In the genomic region with DNA sequence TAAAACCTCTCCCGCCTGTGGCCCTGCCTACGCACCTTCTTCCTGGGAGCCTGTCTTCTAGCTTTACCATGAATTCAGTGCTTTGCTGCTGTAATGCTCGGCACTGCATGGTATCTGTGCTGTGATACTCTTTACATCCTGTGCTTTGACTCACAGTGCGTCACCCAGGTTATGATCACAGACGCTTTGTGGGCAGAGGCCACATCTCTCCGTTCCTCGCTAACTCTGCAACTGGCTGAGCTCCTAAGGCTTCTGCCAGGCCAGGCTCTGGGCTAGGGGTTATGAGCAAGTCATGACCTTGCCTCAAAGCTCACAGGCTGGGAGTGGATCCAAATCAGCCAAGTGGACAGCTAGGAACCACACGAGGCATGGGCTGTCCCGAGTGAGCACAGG, we compare ENCODE assay signal across 11 cellular contexts. TPM values are rescaled to one million over a fixed set of nuclear protein-coding genes. Genes with fewer than 3 reads are reported as not detected.
DNase-seq lines count a peak whose midpoint lies in the region; ATAC-seq and TF ChIP-seq lines count a peak whose summit lies in the region.
"Had no signal": no experiment of that assay in that cellular context is flagged by ENCODE, and none has a peak within 500 bp of the region (broad histone marks: within the 10 kb centered on the region; RNA-seq: fewer than 3 reads in every experiment).

No MANE protein-coding gene starts in this region.

- no peak overlapping the region for H2AFZ ChIP-seq in SK-N-SH (ENCODE audit: low read depth)

- H3K27me3 ChIP-seq in SK-N-SH (ENCODE audit: insufficient read depth), result no peaks in the 10 kb centered on the region
- no peaks in the 10 kb centered on the region for H3K27me3 ChIP-seq in body of pancreas
- H3K27me3 ChIP-seq: neutrophil had no signal

- H3K4me3 ChIP-seq in SK-N-SH (ENCODE audit: low read depth in 2 of 2, low read length in 1 of 2) (no peak overlapping the region), body of pancreas (no peak overlapping the region)

- peaks cover 0 to 11% of the 10 kb centered on the region in 2 experiments; a peak in 1 of 4 replicates for H3K4me1 ChIP-seq in SK-N-SH (ENCODE audit: control insufficient read depth in 1 of 2, insufficient read depth in 2 of 2, low read depth in 1 of 2, low read length in 1 of 2)
- H3K4me1 ChIP-seq in body of pancreas, result no peaks in the 10 kb centered on the region

- H3K9me3 ChIP-seq in SK-N-SH, result no peaks in the 10 kb centered on the region
- H3K9me3 ChIP-seq in body of pancreas, result no peaks in the 10 kb centered on the region
- H3K9me3 ChIP-seq: neutrophil had no signal

- no peak for TF ChIP-seq CTCF in SK-N-SH (IDR thresholded peaks at IDR 0.05)
- no peak for TF ChIP-seq CTCF in body of pancreas (IDR thresholded peaks at IDR 0.05)

- H3K79me2 ChIP-seq in SK-N-SH (ENCODE audit: insufficient read depth), result no peaks in the 10 kb centered on the region

- POLR2A ChIA-PET in SK-N-SH (lab: Yijun Ruan, JAX), result no interaction called here

- no peak for TF ChIP-seq EP300 in SK-N-SH (IDR thresholded peaks at IDR 0.05; ENCODE audit: borderline replicate concordance in 1 of 2, low read depth in 1 of 2, low read length in 1 of 2)

- no peak for TF ChIP-seq RAD21 in SK-N-SH (IDR thresholded peaks at IDR 0.05; ENCODE audit: low read length)

- DNase-seq in SK-N-SH, result no peak
- DNase-seq in activated T-helper 9 cell treated with anti-CD3 and anti-CD28 coated beads, Interleukin-2, amount 50 U/mL, for 16 hours (ENCODE audit: low read depth), result peak; percentile 41
- DNase-seq in left colon, result no peak
- peak; percentile 36 to 65 for DNase-seq in stimulated activated CD8-positive, alpha-beta memory T cell treated with anti-CD3 and anti-CD28 coated beads, Interleukin-7, amount 100 ng/mL, for 48 hours (ENCODE audit: extremely low read depth in 1 of 2, low read depth in 1 of 2)
- no peak for DNase-seq in body of pancreas
- DNase-seq in NCI-H2107 treated with DMSO at 0.1 percent for 48 hours (lab: John Stamatoyannopoulos, UW; ENCODE audit: unreplicated experiment), result no peak
- DNase-seq: cortex of kidney, NCI-H1930 had no signal

- ATAC-seq in SK-N-SH treated with all-trans-retinoic acid at 6 μM for 48 hours, result peak; percentile 38
- ATAC-seq in left colon, result peak; percentile 20
- no peak for ATAC-seq in body of pancreas
- ATAC-seq in HG02798 (IDR thresholded peaks at IDR 0.05; ENCODE audit: poor library complexity, unreplicated experiment), result no peak

- CTCF ChIA-PET in SK-N-SH (lab: Yijun Ruan, JAX), result interaction anchor here (1.5 kb wide), 1 partner anchor 34 kb away, joined by 4 read pairs; no protein-coding TSS in a partner anchor

- H3K36me3 ChIP-seq in SK-N-SH (replicated peaks in 1 of 2; ENCODE audit: control insufficient read depth in 1 of 2, insufficient read depth in 2 of 2, low read length in 1 of 2) (no peaks in the 10 kb centered on the region), body of pancreas (replicated peaks in 1 of 2; ENCODE audit: insufficient read depth in 1 of 2, low read depth in 2 of 2) (no peaks in the 10 kb centered on the region)
- H3K36me3 ChIP-seq: neutrophil had no signal

- no peak overlapping the region for H3K9ac ChIP-seq in SK-N-SH

- 86% methylated on average over 9 of the region's 9 CpGs for WGBS in SK-N-SH (ENCODE audit: low lambda C conversion rate)
- WGBS in body of pancreas, 2 donors, result 69 to 94% methylated on average over 8 to 9 of the region's 9 CpGs

- H4K20me1 ChIP-seq in SK-N-SH (ENCODE audit: insufficient read depth), result no peaks in the 10 kb centered on the region

- intact Hi-C loops in left colon (cut with DNase I, micrococcal nuclease), result no loop called here
- intact Hi-C loops in body of pancreas (cut with DNase I), result no loop called here

- no peak for TF ChIP-seq POLR2A in body of pancreas (IDR thresholded peaks at IDR 0.05)

- H3F3A ChIP-seq in SK-N-SH (replicated peaks; ENCODE audit: insufficient read depth), result no peaks in the 10 kb centered on the region

- no peak overlapping the region for H3K4me2 ChIP-seq in SK-N-SH

- H3K9me2 ChIP-seq in SK-N-SH, result no peaks in the 10 kb centered on the region

- no peak overlapping the region for H3K27ac ChIP-seq in SK-N-SH (ENCODE audit: low read depth in 2 of 2, low read length in 1 of 2)
- no peak overlapping the region for H3K27ac ChIP-seq in body of pancreas
- H3K27ac ChIP-seq: neutrophil had no signal

TF ChIP-seq in SK-N-SH treated with all-trans-retinoic acid at 6 μM for 48 hours, 23 proteins besides CTCF, POLR2A, EP300 and RAD21 (continues in another document):
- no peak for TF ChIP-seq ZNF70 (CRISPR knock-in tag; IDR thresholded peaks at IDR 0.05)
- TF ChIP-seq, protein P1, sequence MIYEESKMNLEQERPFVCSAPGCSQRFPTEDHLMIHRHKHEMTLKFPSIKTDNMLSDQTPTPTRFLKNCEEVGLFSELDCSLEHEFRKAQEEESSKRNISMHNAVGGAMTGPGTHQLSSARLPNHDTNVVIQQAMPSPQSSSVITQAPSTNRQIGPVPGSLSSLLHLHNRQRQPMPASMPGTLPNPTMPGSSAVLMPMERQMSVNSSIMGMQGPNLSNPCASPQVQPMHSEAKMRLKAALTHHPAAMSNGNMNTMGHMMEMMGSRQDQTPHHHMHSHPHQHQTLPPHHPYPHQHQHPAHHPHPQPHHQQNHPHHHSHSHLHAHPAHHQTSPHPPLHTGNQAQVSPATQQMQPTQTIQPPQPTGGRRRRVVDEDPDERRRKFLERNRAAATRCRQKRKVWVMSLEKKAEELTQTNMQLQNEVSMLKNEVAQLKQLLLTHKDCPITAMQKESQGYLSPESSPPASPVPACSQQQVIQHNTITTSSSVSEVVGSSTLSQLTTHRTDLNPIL (CRISPR knock-in tag; IDR thresholded peaks at IDR 0.05; ENCODE audit: low read depth), result no peak
- no peak for TF ChIP-seq ZNF8 (CRISPR knock-in tag; IDR thresholded peaks at IDR 0.05)
- TF ChIP-seq RARB (CRISPR knock-in tag; IDR thresholded peaks at IDR 0.05), result no peak
- no peak for TF ChIP-seq ZNF565 (CRISPR knock-in tag; conservative IDR thresholded peaks at IDR 0.05; ENCODE audit: low read depth)
- no peak for TF ChIP-seq CSDC2 (CRISPR knock-in tag; IDR thresholded peaks at IDR 0.05)
- TF ChIP-seq, protein P2, sequence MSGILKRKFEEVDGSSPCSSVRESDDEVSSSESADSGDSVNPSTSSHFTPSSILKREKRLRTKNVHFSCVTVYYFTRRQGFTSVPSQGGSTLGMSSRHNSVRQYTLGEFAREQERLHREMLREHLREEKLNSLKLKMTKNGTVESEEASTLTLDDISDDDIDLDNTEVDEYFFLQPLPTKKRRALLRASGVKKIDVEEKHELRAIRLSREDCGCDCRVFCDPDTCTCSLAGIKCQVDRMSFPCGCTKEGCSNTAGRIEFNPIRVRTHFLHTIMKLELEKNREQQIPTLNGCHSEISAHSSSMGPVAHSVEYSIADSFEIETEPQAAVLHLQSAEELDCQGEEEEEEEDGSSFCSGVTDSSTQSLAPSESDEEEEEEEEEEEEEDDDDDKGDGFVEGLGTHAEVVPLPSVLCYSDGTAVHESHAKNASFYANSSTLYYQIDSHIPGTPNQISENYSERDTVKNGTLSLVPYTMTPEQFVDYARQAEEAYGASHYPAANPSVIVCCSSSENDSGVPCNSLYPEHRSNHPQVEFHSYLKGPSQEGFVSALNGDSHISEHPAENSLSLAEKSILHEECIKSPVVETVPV (CRISPR knock-in tag; IDR thresholded peaks at IDR 0.05), result no peak

TF ChIP-seq in SK-N-SH, 30 proteins besides CTCF, POLR2A, EP300 and RAD21:
- no peak for TF ChIP-seq MEF2A (IDR thresholded peaks at IDR 0.05; ENCODE audit: borderline replicate concordance, low read depth)
- TF ChIP-seq, protein P3, sequence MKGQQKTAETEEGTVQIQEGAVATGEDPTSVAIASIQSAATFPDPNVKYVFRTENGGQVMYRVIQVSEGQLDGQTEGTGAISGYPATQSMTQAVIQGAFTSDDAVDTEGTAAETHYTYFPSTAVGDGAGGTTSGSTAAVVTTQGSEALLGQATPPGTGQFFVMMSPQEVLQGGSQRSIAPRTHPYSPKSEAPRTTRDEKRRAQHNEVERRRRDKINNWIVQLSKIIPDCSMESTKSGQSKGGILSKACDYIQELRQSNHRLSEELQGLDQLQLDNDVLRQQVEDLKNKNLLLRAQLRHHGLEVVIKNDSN (IDR thresholded peaks at IDR 0.05; ENCODE audit: borderline replicate concordance, low read depth), result no peak
- TF ChIP-seq, protein P4, sequence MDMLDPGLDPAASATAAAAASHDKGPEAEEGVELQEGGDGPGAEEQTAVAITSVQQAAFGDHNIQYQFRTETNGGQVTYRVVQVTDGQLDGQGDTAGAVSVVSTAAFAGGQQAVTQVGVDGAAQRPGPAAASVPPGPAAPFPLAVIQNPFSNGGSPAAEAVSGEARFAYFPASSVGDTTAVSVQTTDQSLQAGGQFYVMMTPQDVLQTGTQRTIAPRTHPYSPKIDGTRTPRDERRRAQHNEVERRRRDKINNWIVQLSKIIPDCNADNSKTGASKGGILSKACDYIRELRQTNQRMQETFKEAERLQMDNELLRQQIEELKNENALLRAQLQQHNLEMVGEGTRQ (IDR thresholded peaks at IDR 0.05; ENCODE audit: borderline replicate concordance, low read depth, low read length), result no peak
- TF ChIP-seq SIN3A (IDR thresholded peaks at IDR 0.05; ENCODE audit: borderline replicate concordance, low read depth, low read length), result no peak
- no peak for TF ChIP-seq MXI1 (IDR thresholded peaks at IDR 0.05; ENCODE audit: low read depth, low read length)

RNA-seq across cellular contexts. Expression of a gene that starts 23.2 kb away (rescaled TPM):
- polyA plus RNA-seq in SK-N-SH (2012; rRNA removed), result 0.23 TPM in 2 replicates
- polyA plus RNA-seq in SK-N-SH (2012; cell fraction: cytosol; rRNA removed), result 0.05 TPM in 2 replicates
- 1.2 and 1.7 TPM in 2 replicates for polyA plus RNA-seq in SK-N-SH (2012; cell fraction: nucleus; rRNA removed)
- total RNA-seq in left colon, result 1 to 10 TPM in 1 of 2 donors, under 1 TPM in 1; 0.64 to 1.4 TPM
- 1 to 10 TPM in 1 of 2 donors, under 1 TPM in 1; 0.52 to 3.0 TPM for total RNA-seq in body of pancreas

RNA-seq across cellular contexts. Expression of a gene that starts 32.0 kb away (rescaled TPM):
- 5.3 and 6.1 TPM in 2 replicates for polyA plus RNA-seq in SK-N-SH (2012; rRNA removed)
- polyA plus RNA-seq in SK-N-SH (2012; cell fraction: cytosol; rRNA removed), result 1.1 and 1.2 TPM in 2 replicates
- 38.2 and 48.8 TPM in 2 replicates for polyA plus RNA-seq in SK-N-SH (2012; cell fraction: nucleus; rRNA removed)
- 1 to 10 TPM; 3.4 to 4.1 TPM for total RNA-seq in left colon
- 10 to 100 TPM; 17.4 to 18.1 TPM for total RNA-seq in body of pancreas

RNA-seq across cellular contexts. Expression of a gene that starts 42.8 kb away (rescaled TPM):
- polyA plus RNA-seq in SK-N-SH (2012; rRNA removed), result 6.5 and 6.8 TPM in 2 replicates
- 3.5 and 4.6 TPM in 2 replicates for polyA plus RNA-seq in SK-N-SH (2012; cell fraction: cytosol; rRNA removed)
- polyA plus RNA-seq in SK-N-SH (2012; cell fraction: nucleus; rRNA removed), result 12.7 and 12.9 TPM in 2 replicates
- total RNA-seq in left colon, result 10 to 100 TPM in 1 of 2 donors, 1 to 10 TPM in 1; 8.4 to 10.9 TPM
- total RNA-seq in body of pancreas, result 10 to 100 TPM in 1 of 2 donors, 1 to 10 TPM in 1; 2.0 to 13.0 TPM

Comparison
In these comparisons a context has a peak if more than half of its experiments do, and no peak if none do; other contexts are left out.
1. ATAC-seq: peak in SK-N-SH treated with all-trans-retinoic acid at 6 μM for 48 hours (single experiment) and left colon (single experiment); none in body of pancreas (single experiment) and HG02798 (single experiment).
2. DNase-seq: peak in activated T-helper 9 cell treated with anti-CD3 and anti-CD28 coated beads, Interleukin-2, amount 50 U/mL, for 16 hours (single experiment) and stimulated activated CD8-positive, alpha-beta memory T cell treated with anti-CD3 and anti-CD28 coated beads, Interleukin-7, amount 100 ng/mL, for 48 hours (2 of 2); none in SK-N-SH (single experiment), left colon (0 of 2), body of pancreas (0 of 4) and NCI-H2107 treated with DMSO at 0.1 percent for 48 hours (single experiment).